ENCODE assay signal across 9 cellular contexts in genomic region chr1:61743432-61743705, GRCh38. TPM values are rescaled to one million over a fixed set of nuclear protein-coding genes. Genes with fewer than 3 reads are reported as not detected.
A peak's percentile ranks its signal among the peaks of the same experiment; 100 is the strongest.
DNase-seq lines count a peak whose midpoint lies in the region; ATAC-seq lines count a peak whose summit lies in the region.
"Had no signal": no experiment of that assay in that cellular context is flagged by ENCODE, and none has a peak within 500 bp of the region (broad histone marks: within the 10 kb centered on the region; RNA-seq: fewer than 3 reads in every experiment).

No MANE protein-coding gene starts in this region.

- no peaks in the 10 kb centered on the region for H3K79me2 ChIP-seq in GM23248 (ENCODE audit: insufficient read depth)

- 75 to 77% methylated on average over 5 of the region's 5 CpGs for WGBS in GM23248 (ENCODE audit: low coverage in 1 of 2, low lambda C conversion rate in 2 of 2, missing lambda C conversion rate in 2 of 2), 2 experiments
- no CpG with 5 or more reads among the region's 5 CpGs for WGBS in iPS DF 6.9 (ENCODE audit: insufficient coverage, insufficient read length)

- peaks cover 12% of the 10 kb centered on the region; the same call in 1 of the 2 replicates for H3F3A ChIP-seq in GM23248 (ENCODE audit: insufficient read depth)

- no peaks in the 10 kb centered on the region for H4K20me1 ChIP-seq in GM23248 (ENCODE audit: insufficient read depth)

- peak overlapping the region; percentile 73 for H3K4me3 Mint-ChIP-seq in activated T-helper 1 cell treated with anti-CD3 and anti-CD28 coated beads, Interleukin-12 subunit alpha, Interleukin-12 subunit beta, Interleukin-2, Interleukin-4 antibody, amounts not matched to agents 30 ng/mL and 10 ng/mL and 1 ng/mL, durations not matched to agents 14 hours and 24 hours and 36 hours

- H3K9me3 Mint-ChIP-seq in activated T-helper 1 cell treated with anti-CD3 and anti-CD28 coated beads, Interleukin-12 subunit alpha, Interleukin-12 subunit beta, Interleukin-2, Interleukin-4 antibody, amounts not matched to agents 30 ng/mL and 10 ng/mL and 1 ng/mL, durations not matched to agents 14 hours and 24 hours and 36 hours, result no peaks in the 10 kb centered on the region

- in situ Hi-C loops in GM23248 (cut with MboI), result no loop called here

- no peak overlapping the region for H3K27ac Mint-ChIP-seq in activated T-helper 1 cell treated with anti-CD3 and anti-CD28 coated beads, Interleukin-12 subunit alpha, Interleukin-12 subunit beta, Interleukin-2, Interleukin-4 antibody, amounts not matched to agents 30 ng/mL and 10 ng/mL and 1 ng/mL, durations not matched to agents 14 hours and 24 hours and 36 hours

- H3K4me1 Mint-ChIP-seq in activated T-helper 1 cell treated with anti-CD3 and anti-CD28 coated beads, Interleukin-12 subunit alpha, Interleukin-12 subunit beta, Interleukin-2, Interleukin-4 antibody, amounts not matched to agents 30 ng/mL and 10 ng/mL and 1 ng/mL, durations not matched to agents 14 hours and 24 hours and 36 hours (ENCODE audit: low read depth), result peaks cover 22% of the 10 kb centered on the region

- no peak for ATAC-seq in GM21786 (IDR thresholded peaks at IDR 0.05; ENCODE audit: unreplicated experiment)

- no peaks in the 10 kb centered on the region for H3K9me2 ChIP-seq in GM23248 (ENCODE audit: insufficient read depth)

- H2AFZ ChIP-seq in GM23248, result peak overlapping the region; percentile 93

- H3K27me3 ChIP-seq in GM23248 (replicated peaks; ENCODE audit: insufficient read depth) (no peaks in the 10 kb centered on the region), iPS DF 6.9 (ENCODE audit: control insufficient read depth, insufficient read depth, low read length) (no peaks in the 10 kb centered on the region), skeletal muscle satellite cell (ENCODE audit: control insufficient read depth, insufficient read depth, low read length) (no peaks in the 10 kb centered on the region)

- peak overlapping the region; percentile 86 for H3K4me3 ChIP-seq in GM23248
- H3K4me3 ChIP-seq in iPS DF 6.9 (ENCODE audit: low read length), result peak overlapping the region; percentile 93; the same call in 1 of the 2 replicates
- H3K4me3 ChIP-seq in skeletal muscle satellite cell (ENCODE audit: low read length), result peak overlapping the region; percentile 75

- H3K36me3 Mint-ChIP-seq in activated T-helper 1 cell treated with anti-CD3 and anti-CD28 coated beads, Interleukin-12 subunit alpha, Interleukin-12 subunit beta, Interleukin-2, Interleukin-4 antibody, amounts not matched to agents 30 ng/mL and 10 ng/mL and 1 ng/mL, durations not matched to agents 14 hours and 24 hours and 36 hours (ENCODE audit: low read depth), result peaks cover 10% of the 10 kb centered on the region

- no peaks in the 10 kb centered on the region for H3K36me3 ChIP-seq in GM23248 (ENCODE audit: low read depth)
- no peaks in the 10 kb centered on the region for H3K36me3 ChIP-seq in iPS DF 6.9 (ENCODE audit: control insufficient read depth, insufficient read depth, low read length)
- no peaks in the 10 kb centered on the region for H3K36me3 ChIP-seq in skeletal muscle satellite cell (ENCODE audit: insufficient read depth, low read length)

- H3K27ac ChIP-seq in GM23248 (peak overlapping the region; percentile 67), iPS DF 6.9 (ENCODE audit: low read length) (no peak overlapping the region)

- DNase-seq in GM23248, result no peak
- no peak for DNase-seq in activated T-helper 1 cell treated with anti-CD3 and anti-CD28 coated beads, Interleukin-12 subunit alpha, Interleukin-12 subunit beta, Interleukin-2, Interleukin-4 antibody, amounts not matched to agents 30 ng/mL and 10 ng/mL and 1 ng/mL, durations not matched to agents 14 hours and 24 hours and 36 hours (ENCODE audit: low spot score)
- no peak for DNase-seq in iPS DF 6.9 (ENCODE audit: low read depth, low spot score)
- no peak for DNase-seq in stimulated activated CD4-positive, alpha-beta T cell treated with anti-CD3 and anti-CD28 coated beads, Interleukin-4, amount 100 ng/mL, for 1 hour
- DNase-seq in NOMO-1 (lab: John Stamatoyannopoulos, UW; ENCODE audit: unreplicated experiment in 2 of 2), result no peak
- no peak for DNase-seq in posterior vena cava (ENCODE audit: low spot score)
- DNase-seq: NCI-H1694 treated with DMSO at 0.1 percent for 48 hours had no signal

- H3K4me2 ChIP-seq in GM23248 (ENCODE audit: unreplicated experiment) (peak overlapping the region; percentile 77), skeletal muscle satellite cell (ENCODE audit: low read length) (peak overlapping the region; percentile 83)

- no peaks in the 10 kb centered on the region for H3K9me3 ChIP-seq in GM23248 (ENCODE audit: low read depth)
- H3K9me3 ChIP-seq in iPS DF 6.9 (ENCODE audit: control insufficient read depth, insufficient read depth, low read length), result no peaks in the 10 kb centered on the region
- no peaks in the 10 kb centered on the region for H3K9me3 ChIP-seq in skeletal muscle satellite cell (replicated peaks; ENCODE audit: low read length)

- intact Hi-C loops in activated T-helper 1 cell treated with anti-CD3 and anti-CD28 coated beads, Interleukin-12 subunit alpha, Interleukin-12 subunit beta, Interleukin-2, Interleukin-4 antibody, amounts not matched to agents 30 ng/mL and 10 ng/mL and 1 ng/mL, durations not matched to agents 14 hours and 24 hours and 36 hours (cut with micrococcal nuclease), result loop anchor here (2.0 kb wide), 2 partner anchors 39 to 667 kb away; no protein-coding TSS in a partner anchor
- intact Hi-C loops in posterior vena cava (cut with DNase I), result loop anchor here in 1 of 2 donors (5.0 kb wide), 1 partner anchor 99 kb away; no protein-coding TSS in a partner anchor

- peak overlapping the region; percentile 95 for H3K9ac ChIP-seq in GM23248
- peak overlapping the region; percentile 89 for H3K9ac ChIP-seq in skeletal muscle satellite cell (ENCODE audit: low read depth, low read length)

- H3K4me1 ChIP-seq in GM23248 (ENCODE audit: insufficient read depth) (peaks cover 15% of the 10 kb centered on the region), iPS DF 6.9 (ENCODE audit: control insufficient read depth, insufficient read depth, low read length) (peaks cover 3% of the 10 kb centered on the region; the same call in 1 of the 2 replicates), skeletal muscle satellite cell (ENCODE audit: control insufficient read depth, insufficient read depth, low read length) (peaks cover 17% of the 10 kb centered on the region)

- no peaks in the 10 kb centered on the region for H3K27me3 Mint-ChIP-seq in activated T-helper 1 cell treated with anti-CD3 and anti-CD28 coated beads, Interleukin-12 subunit alpha, Interleukin-12 subunit beta, Interleukin-2, Interleukin-4 antibody, amounts not matched to agents 30 ng/mL and 10 ng/mL and 1 ng/mL, durations not matched to agents 14 hours and 24 hours and 36 hours (ENCODE audit: insufficient read depth)

RNA-seq across cellular contexts. Expression of gene PATJ, which starts 1.1 kb away (rescaled TPM):
- total RNA-seq in GM23248 (2014; rRNA removed; shearing (Covaris generic)), result 5.3 and 6.8 TPM in 2 replicates
- polyA plus RNA-seq in GM23248 (2016; fragmentation: Nextera tagmentation; extraction: Ambion mirVana), result 4.4 and 6.1 TPM in 2 replicates
- total RNA-seq in activated T-helper 1 cell treated with anti-CD3 and anti-CD28 coated beads, Interleukin-12 subunit alpha, Interleukin-12 subunit beta, Interleukin-2, Interleukin-4 antibody, amounts not matched to agents 30 ng/mL and 10 ng/mL and 1 ng/mL, durations not matched to agents 14 hours and 24 hours and 36 hours, result 5.1 and 7.3 TPM in 2 replicates
- total RNA-seq in skeletal muscle satellite cell (2012; rRNA removed), result 1.5 and 2.3 TPM in 2 replicates
- 10 to 100 TPM; 15.2 to 23.5 TPM for total RNA-seq in posterior vena cava

RNA-seq across cellular contexts. Expression of gene TM2D1, which starts 18.4 kb away (rescaled TPM):
- 61.6 and 81.0 TPM in 2 replicates for total RNA-seq in GM23248 (2014; rRNA removed; shearing (Covaris generic))
- 91.8 and 93.2 TPM in 2 replicates for polyA plus RNA-seq in GM23248 (2016; fragmentation: Nextera tagmentation; extraction: Ambion mirVana)
- 28.3 and 29.6 TPM in 2 replicates for total RNA-seq in activated T-helper 1 cell treated with anti-CD3 and anti-CD28 coated beads, Interleukin-12 subunit alpha, Interleukin-12 subunit beta, Interleukin-2, Interleukin-4 antibody, amounts not matched to agents 30 ng/mL and 10 ng/mL and 1 ng/mL, durations not matched to agents 14 hours and 24 hours and 36 hours
- total RNA-seq in skeletal muscle satellite cell (2012; rRNA removed), result 35.2 and 37.8 TPM in 2 replicates
- 10 to 100 TPM; 34.8 to 46.1 TPM for total RNA-seq in posterior vena cava
